ENCODE assay signal across 8 cellular contexts in the genomic region with DNA sequence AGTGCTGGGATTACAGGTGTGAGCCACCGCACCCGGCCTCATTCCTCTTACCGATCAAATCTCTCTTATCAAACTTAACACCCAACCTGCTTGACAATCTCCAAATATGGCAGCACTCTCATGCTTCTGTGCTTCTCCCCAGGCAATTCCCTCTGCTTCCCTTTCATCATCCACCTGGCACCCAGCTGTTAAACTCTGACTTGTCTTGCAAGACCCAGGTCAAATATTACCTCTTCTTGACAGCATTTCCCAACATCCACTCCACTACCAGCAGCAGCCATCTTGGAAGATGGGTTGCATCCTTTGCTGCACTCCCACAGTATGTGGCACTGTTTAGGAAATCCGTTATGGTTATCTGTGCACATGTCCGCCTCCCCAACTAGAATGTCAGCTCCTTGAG.
"Had no signal": no experiment of that assay in that cellular context is flagged by ENCODE, and none has a peak within 500 bp of the region (broad histone marks: within the 10 kb centered on the region; RNA-seq: fewer than 3 reads in every experiment).

No MANE protein-coding gene starts in this region.

- DNase-seq: H7, HFFc6 had no signal

- ATAC-seq: GM23338, HCT116, HepG2 had no signal

- H3K4me1 ChIP-seq: HAP-1 had no signal

- H3K27me3 Mint-ChIP-seq: IgD-negative memory B cell had no signal

- H3K36me3 Mint-ChIP-seq: IgD-negative memory B cell had no signal

- H3K27ac ChIP-seq: HL-60 had no signal

- H3K36me3 ChIP-seq: HAP-1 had no signal

- H3K4me3 Mint-ChIP-seq: GM23338, HFFc6, IgD-negative memory B cell had no signal

- H3K9me3 Mint-ChIP-seq: GM23338, IgD-negative memory B cell had no signal

- H3K4me1 Mint-ChIP-seq: IgD-negative memory B cell had no signal

- H2AFZ ChIP-seq: GM23338 had no signal

- H3K9me3 ChIP-seq: HAP-1 had no signal

- H3K27ac Mint-ChIP-seq: GM23338, HFFc6, IgD-negative memory B cell had no signal

- H3K4me2 ChIP-seq: GM23338 had no signal

- H3K4me3 ChIP-seq: GM23338, HAP-1 had no signal
